8 cellular contexts compared by ENCODE assay signal in genomic region chr17:38885044-38885727, GRCh38. TPM values are rescaled to one million over a fixed set of nuclear protein-coding genes. Genes with fewer than 3 reads are reported as not detected.
A peak's percentile ranks its signal among the peaks of the same experiment; 100 is the strongest.
DNase-seq lines count a peak whose midpoint lies in the region; ATAC-seq and TF ChIP-seq lines count a peak whose summit lies in the region.

No MANE protein-coding gene starts in this region.

- H3K4me3 ChIP-seq in ascending aorta (peak overlapping the region in 1 of 2 donors; percentile 22), lower lobe of right lung (no peak overlapping the region), subcutaneous abdominal adipose tissue (ENCODE audit: low read depth in 1 of 5, low read length in 5 of 5) (no peak overlapping the region)

- TF ChIP-seq CTCF in ascending aorta (IDR thresholded peaks at IDR 0.05) (no peak), lower lobe of right lung (IDR thresholded peaks at IDR 0.05) (no peak)

- no peaks in the 10 kb centered on the region for H3K9me3 Mint-ChIP-seq in activated T-cell treated with anti-CD3 and anti-CD28 coated beads, Interleukin-2, amount 50 U/mL, for 24 hours

- H3K27me3 ChIP-seq in ascending aorta (no peaks in the 10 kb centered on the region), lower lobe of right lung (ENCODE audit: low read depth) (no peaks in the 10 kb centered on the region), subcutaneous abdominal adipose tissue (ENCODE audit: control insufficient read depth in 5 of 5, insufficient read depth in 4 of 5, low read length in 5 of 5) (no peaks in the 10 kb centered on the region)

- no peak for DNase-seq in activated T-cell treated with anti-CD3 and anti-CD28 coated beads, Interleukin-2, amount 50 U/mL, for 24 hours
- DNase-seq in activated T-cell treated with anti-CD3 and anti-CD28 coated beads, Interleukin-2, amount 50 U/mL, for 1 hour, result no peak
- no peak for DNase-seq in ascending aorta (ENCODE audit: low spot score in 2 of 2)
- no peak for DNase-seq in lower lobe of right lung
- no peak for DNase-seq in NCI-H128 (lab: John Stamatoyannopoulos, UW; ENCODE audit: unreplicated experiment)
- DNase-seq in EL, result no peak

- peaks cover 91% of the 10 kb centered on the region for H3K4me1 Mint-ChIP-seq in activated T-cell treated with anti-CD3 and anti-CD28 coated beads, Interleukin-2, amount 50 U/mL, for 24 hours (ENCODE audit: low read depth)

- ATAC-seq in lower lobe of right lung (no peak), GM19467 (IDR thresholded peaks at IDR 0.05; ENCODE audit: unreplicated experiment) (no peak)

- H3K36me3 ChIP-seq in ascending aorta (peaks cover 20 to 44% of the 10 kb centered on the region in 2 donors), lower lobe of right lung (peaks cover 71% of the 10 kb centered on the region), subcutaneous abdominal adipose tissue (ENCODE audit: control insufficient read depth in 5 of 5, insufficient read depth in 5 of 5, low read length in 5 of 5) (peaks cover 0 to 72% (median 44%) of the 10 kb centered on the region in 5 donors)

- intact Hi-C loops in ascending aorta (cut with DNase I), result no loop called here
- intact Hi-C loops in lower lobe of right lung (cut with DNase I), result no loop called here

- no peaks in the 10 kb centered on the region for H3K27me3 Mint-ChIP-seq in activated T-cell treated with anti-CD3 and anti-CD28 coated beads, Interleukin-2, amount 50 U/mL, for 24 hours

- H3K27ac Mint-ChIP-seq in activated T-cell treated with anti-CD3 and anti-CD28 coated beads, Interleukin-2, amount 50 U/mL, for 24 hours, result peak overlapping the region; percentile 83

- peaks cover 92% of the 10 kb centered on the region for H3K36me3 Mint-ChIP-seq in activated T-cell treated with anti-CD3 and anti-CD28 coated beads, Interleukin-2, amount 50 U/mL, for 24 hours (ENCODE audit: low read depth)

- H3K27ac ChIP-seq in ascending aorta (peak overlapping the region; percentile 8 to 57), lower lobe of right lung (peak overlapping the region; percentile 11), subcutaneous abdominal adipose tissue (ENCODE audit: low read depth, low read length) (peak overlapping the region; percentile 62)

- peak overlapping the region in 1 of 5 donors; percentile 2 for H3K9ac ChIP-seq in subcutaneous abdominal adipose tissue (ENCODE audit: low read length in 5 of 5)

- peaks cover 31 to 79% of the 10 kb centered on the region in 2 donors for H3K4me1 ChIP-seq in ascending aorta
- peaks cover 81% of the 10 kb centered on the region for H3K4me1 ChIP-seq in lower lobe of right lung
- peaks cover 24 to 82% (median 71%) of the 10 kb centered on the region in 5 donors for H3K4me1 ChIP-seq in subcutaneous abdominal adipose tissue (ENCODE audit: control insufficient read depth in 5 of 5, insufficient read depth in 5 of 5, low read length in 5 of 5)

- H3K4me3 Mint-ChIP-seq in activated T-cell treated with anti-CD3 and anti-CD28 coated beads, Interleukin-2, amount 50 U/mL, for 24 hours, result peak overlapping the region; percentile 43

- H3K9me3 ChIP-seq in ascending aorta, result no peaks in the 10 kb centered on the region
- H3K9me3 ChIP-seq in lower lobe of right lung, result no peaks in the 10 kb centered on the region
- no peaks in the 10 kb centered on the region for H3K9me3 ChIP-seq in subcutaneous abdominal adipose tissue (ENCODE audit: control insufficient read depth in 5 of 5, low read length in 5 of 5)

RNA-seq across cellular contexts. Expression of gene LASP1, which starts 15.3 kb away (rescaled TPM):
- total RNA-seq in ascending aorta (300 TPM), lower lobe of right lung (158 TPM)

RNA-seq across cellular contexts. Expression of gene RPL23, which starts 31.7 kb away (rescaled TPM):
- total RNA-seq in ascending aorta, result 1,091 TPM
- 1,156 TPM for total RNA-seq in lower lobe of right lung

Comparison
In these comparisons a context has a peak if more than half of its experiments do, and no peak if none do; other contexts are left out.
1. H3K27ac ChIP-seq: peak in every context shown above with its lines; median percentile 62 in subcutaneous abdominal adipose tissue; 32 in ascending aorta; 11 in lower lobe of right lung.